Comparison of ENCODE assay signal across 14 cellular contexts in genomic region chr13:40615619-40616018, GRCh38. TPM values are rescaled to one million over a fixed set of nuclear protein-coding genes. Genes with fewer than 3 reads are reported as not detected.
A peak's percentile ranks its signal among the peaks of the same experiment; 100 is the strongest.
DNase-seq lines count a peak whose midpoint lies in the region; ATAC-seq and TF ChIP-seq lines count a peak whose summit lies in the region.
"Had no signal": no experiment of that assay in that cellular context is flagged by ENCODE, and none has a peak within 500 bp of the region (broad histone marks: within the 10 kb centered on the region; RNA-seq: fewer than 3 reads in every experiment).

No MANE protein-coding gene starts in this region.

- no peak overlapping the region for H3K4me3 ChIP-seq in CD8-positive, alpha-beta T cell (ENCODE audit: low read depth, low read length)
- H3K4me3 ChIP-seq: testis had no signal

- POLR2A ChIA-PET in CD8-positive, alpha-beta T cell (lab: Charles Lee): no interaction called here
- POLR2A ChIA-PET in activated naive CD8-positive, alpha-beta T cell treated with anti-CD3 and anti-CD28 coated beads, Interleukin-2, amount 10 ng/mL, durations not matched to agents 7 days and 5 days (lab: Charles Lee): no interaction called here
- POLR2A ChIA-PET in naive thymus-derived CD8-positive, alpha-beta T cell (lab: Charles Lee): interaction anchor here (1.3 kb wide), 1 partner anchor 12 kb away, joined by 3 read pairs; no protein-coding TSS in a partner anchor

- H3K4me1 ChIP-seq in CD8-positive, alpha-beta T cell (ENCODE audit: insufficient read depth, low read length): peaks cover 97% of the 10 kb centered on the region

- H3K36me3 ChIP-seq in CD8-positive, alpha-beta T cell (ENCODE audit: insufficient read depth, low read length): no peaks in the 10 kb centered on the region

- H3K27me3 ChIP-seq in CD8-positive, alpha-beta T cell (ENCODE audit: insufficient read depth, low read length): no peaks in the 10 kb centered on the region
- H3K27me3 ChIP-seq: testis had no signal

- no peak for TF ChIP-seq CTCF in CD8-positive, alpha-beta T cell (IDR thresholded peaks at IDR 0.05)

- H3K4me1 Mint-ChIP-seq in CD8-positive, alpha-beta T cell (ENCODE audit: low read depth): peaks cover 97% of the 10 kb centered on the region
- peaks cover 58 to 84% (median 63%) of the 10 kb centered on the region in 3 donors for H3K4me1 Mint-ChIP-seq in IgD-negative memory B cell
- H3K4me1 Mint-ChIP-seq in activated naive CD8-positive, alpha-beta T cell treated with anti-CD3 and anti-CD28 coated beads, Interleukin-2, amount 10 ng/mL, durations not matched to agents 7 days and 5 days: peaks cover 79% of the 10 kb centered on the region
- H3K4me1 Mint-ChIP-seq in naive thymus-derived CD8-positive, alpha-beta T cell: peaks cover 69 to 99% (median 99%) of the 10 kb centered on the region in 4 donors

- H3K27ac ChIP-seq in CD8-positive, alpha-beta T cell (ENCODE audit: low read depth, low read length): no peak overlapping the region
- H3K27ac ChIP-seq: epithelial cell of prostate, testis had no signal

- peak overlapping the region; percentile 92 for H3K27ac Mint-ChIP-seq in CD8-positive, alpha-beta T cell
- H3K27ac Mint-ChIP-seq in IgD-negative memory B cell: peak overlapping the region; percentile 25 to 89 (median 50)
- H3K27ac Mint-ChIP-seq in activated naive CD8-positive, alpha-beta T cell treated with anti-CD3 and anti-CD28 coated beads, Interleukin-2, amount 10 ng/mL, durations not matched to agents 7 days and 5 days: peak overlapping the region; percentile 55
- peak overlapping the region; percentile 82 to 99 (median 96) for H3K27ac Mint-ChIP-seq in naive thymus-derived CD8-positive, alpha-beta T cell

- intact Hi-C loops in CD8-positive, alpha-beta T cell (cut with DNase I, micrococcal nuclease): loop anchor here in 1 of 2 experiments (2.0 kb wide), 1 partner anchor 129 kb away; no protein-coding TSS in a partner anchor

- ATAC-seq in CD8-positive, alpha-beta T cell: no peak
- no peak for ATAC-seq in activated naive CD8-positive, alpha-beta T cell treated with anti-CD3 and anti-CD28 coated beads, Interleukin-2, amount 10 ng/mL, durations not matched to agents 7 days and 5 days (ENCODE audit: low read depth)
- ATAC-seq in naive thymus-derived CD8-positive, alpha-beta T cell: no peak
- no peak for ATAC-seq in GM18519 (IDR thresholded peaks at IDR 0.05; ENCODE audit: low FRiP score, unreplicated experiment)
- ATAC-seq: Panc1 had no signal

- H3K9me3 ChIP-seq in CD8-positive, alpha-beta T cell (ENCODE audit: low read length): no peaks in the 10 kb centered on the region
- H3K9me3 ChIP-seq: testis had no signal

- H3K27me3 Mint-ChIP-seq in CD8-positive, alpha-beta T cell (ENCODE audit: low read depth): no peaks in the 10 kb centered on the region
- H3K27me3 Mint-ChIP-seq in IgD-negative memory B cell: no peaks in the 10 kb centered on the region
- no peaks in the 10 kb centered on the region for H3K27me3 Mint-ChIP-seq in activated naive CD8-positive, alpha-beta T cell treated with anti-CD3 and anti-CD28 coated beads, Interleukin-2, amount 10 ng/mL, durations not matched to agents 7 days and 5 days
- H3K27me3 Mint-ChIP-seq in naive thymus-derived CD8-positive, alpha-beta T cell: no peaks in the 10 kb centered on the region

- peaks cover 31% of the 10 kb centered on the region for H3K36me3 Mint-ChIP-seq in CD8-positive, alpha-beta T cell
- H3K36me3 Mint-ChIP-seq in IgD-negative memory B cell: peaks cover 6% of the 10 kb centered on the region
- peaks cover 28% of the 10 kb centered on the region for H3K36me3 Mint-ChIP-seq in activated naive CD8-positive, alpha-beta T cell treated with anti-CD3 and anti-CD28 coated beads, Interleukin-2, amount 10 ng/mL, durations not matched to agents 7 days and 5 days
- peaks cover 0 to 18% (median 0%) of the 10 kb centered on the region in 3 donors for H3K36me3 Mint-ChIP-seq in naive thymus-derived CD8-positive, alpha-beta T cell

- peak overlapping the region; percentile 36 for H3K4me3 Mint-ChIP-seq in CD8-positive, alpha-beta T cell
- peak overlapping the region in 2 of 4 donors; percentile 5 to 12 for H3K4me3 Mint-ChIP-seq in IgD-negative memory B cell
- H3K4me3 Mint-ChIP-seq in activated naive CD8-positive, alpha-beta T cell treated with anti-CD3 and anti-CD28 coated beads, Interleukin-2, amount 10 ng/mL, durations not matched to agents 7 days and 5 days: peak overlapping the region; percentile 9
- peak overlapping the region; percentile 40 to 87 (median 64) for H3K4me3 Mint-ChIP-seq in naive thymus-derived CD8-positive, alpha-beta T cell

- DNase-seq in CD8-positive, alpha-beta T cell: no peak
- DNase-seq in activated naive CD8-positive, alpha-beta T cell treated with anti-CD3 and anti-CD28 coated beads, Interleukin-2, amount 10 ng/mL, durations not matched to agents 7 days and 5 days: no peak
- peak in 1 of 10 donors; percentile 24 for DNase-seq in naive thymus-derived CD8-positive, alpha-beta T cell
- DNase-seq in SHP77 treated with DMSO at 0.1 percent for 48 hours (lab: John Stamatoyannopoulos, UW): no peak
- no peak for DNase-seq in stimulated activated CD4-positive, alpha-beta T cell treated with anti-CD3 and anti-CD28 coated beads, Interleukin-12 subunit alpha, Interleukin-12 subunit beta, amount 100 ng/mL, for 4 hours
- DNase-seq: central memory CD4-positive, alpha-beta T cell; NCI-H2029; NCI-H526; posterior cingulate gyrus; testis had no signal

- H3K9me3 Mint-ChIP-seq in CD8-positive, alpha-beta T cell: no peaks in the 10 kb centered on the region
- H3K9me3 Mint-ChIP-seq in IgD-negative memory B cell: no peaks in the 10 kb centered on the region
- no peaks in the 10 kb centered on the region for H3K9me3 Mint-ChIP-seq in activated naive CD8-positive, alpha-beta T cell treated with anti-CD3 and anti-CD28 coated beads, Interleukin-2, amount 10 ng/mL, durations not matched to agents 7 days and 5 days
- no peaks in the 10 kb centered on the region for H3K9me3 Mint-ChIP-seq in naive thymus-derived CD8-positive, alpha-beta T cell

- CTCF ChIA-PET in CD8-positive, alpha-beta T cell (lab: Charles Lee): interaction anchor here (2.0 kb wide), 1 partner anchor 53 kb away, joined by 4 read pairs; no protein-coding TSS in a partner anchor

RNA-seq across cellular contexts. Expression of gene FOXO1, which starts 50.8 kb away (rescaled TPM):
- 10 to 100 TPM; 97.2 to 97.3 TPM for total RNA-seq in CD8-positive, alpha-beta T cell
- 16.5 TPM for polyA plus RNA-seq in IgD-negative memory B cell
- total RNA-seq in activated naive CD8-positive, alpha-beta T cell treated with anti-CD3 and anti-CD28 coated beads, Interleukin-2, amount 10 ng/mL, durations not matched to agents 7 days and 5 days: 10 to 100 TPM; 36.7 to 39.8 TPM
- total RNA-seq in naive thymus-derived CD8-positive, alpha-beta T cell: 100 to 1,000 TPM; 101 to 103 TPM
- polyA plus RNA-seq in naive thymus-derived CD8-positive, alpha-beta T cell: 100 to 1,000 TPM in 1 of 3 donors, 10 to 100 TPM in 2; 59.1 to 137 (median 86.5) TPM
